1 cellular context compared by ENCODE assay signal in the genomic region with DNA sequence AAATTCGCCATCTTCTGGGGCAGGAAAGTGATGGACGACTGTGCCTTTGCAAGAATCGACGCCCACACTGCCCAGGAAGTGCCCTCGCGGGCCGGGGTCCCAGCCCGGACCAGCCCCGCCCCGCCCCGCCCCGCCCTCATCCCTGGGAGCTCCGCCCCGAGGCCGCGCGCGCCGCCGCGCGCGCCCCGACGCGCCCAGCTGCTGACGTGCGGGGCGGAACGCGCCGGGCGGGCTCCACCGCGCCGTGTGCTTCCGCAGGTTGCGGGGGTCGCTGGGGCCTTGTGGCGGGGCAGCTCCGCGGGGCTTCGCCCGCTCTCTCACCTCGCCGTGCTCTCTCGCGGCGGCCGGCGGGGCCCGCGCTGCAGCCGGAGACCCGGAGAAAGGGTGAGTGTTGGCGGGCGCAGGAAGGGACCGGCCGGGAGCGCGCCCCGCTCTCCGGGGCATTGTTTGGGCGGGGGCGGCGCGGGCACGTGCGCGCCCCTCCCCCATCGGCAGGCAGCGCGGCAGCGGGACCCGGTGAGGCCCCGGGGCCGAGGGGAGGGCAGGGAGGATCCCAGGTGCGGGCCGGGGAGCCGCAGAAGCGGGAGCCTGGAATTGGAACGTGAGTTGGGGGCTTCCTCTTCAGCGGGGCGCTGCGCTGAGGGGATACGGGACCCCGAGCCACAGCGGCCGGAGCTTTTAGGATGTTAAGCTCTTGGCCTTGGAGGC.
A peak's percentile ranks its signal among the peaks of the same experiment; 100 is the strongest.
TF ChIP-seq lines count a peak whose summit lies in the region.

A gene (plus strand): TSS at position 188 of the 708 bp plus-strand sequence. CDS start 17,366 bp downstream, outside the sequence.

TF ChIP-seq in K562, 482 proteins besides CTCF, POLR2A, EP300 and RAD21 (continued from another document and continues in another):
- TF ChIP-seq, protein P1, sequence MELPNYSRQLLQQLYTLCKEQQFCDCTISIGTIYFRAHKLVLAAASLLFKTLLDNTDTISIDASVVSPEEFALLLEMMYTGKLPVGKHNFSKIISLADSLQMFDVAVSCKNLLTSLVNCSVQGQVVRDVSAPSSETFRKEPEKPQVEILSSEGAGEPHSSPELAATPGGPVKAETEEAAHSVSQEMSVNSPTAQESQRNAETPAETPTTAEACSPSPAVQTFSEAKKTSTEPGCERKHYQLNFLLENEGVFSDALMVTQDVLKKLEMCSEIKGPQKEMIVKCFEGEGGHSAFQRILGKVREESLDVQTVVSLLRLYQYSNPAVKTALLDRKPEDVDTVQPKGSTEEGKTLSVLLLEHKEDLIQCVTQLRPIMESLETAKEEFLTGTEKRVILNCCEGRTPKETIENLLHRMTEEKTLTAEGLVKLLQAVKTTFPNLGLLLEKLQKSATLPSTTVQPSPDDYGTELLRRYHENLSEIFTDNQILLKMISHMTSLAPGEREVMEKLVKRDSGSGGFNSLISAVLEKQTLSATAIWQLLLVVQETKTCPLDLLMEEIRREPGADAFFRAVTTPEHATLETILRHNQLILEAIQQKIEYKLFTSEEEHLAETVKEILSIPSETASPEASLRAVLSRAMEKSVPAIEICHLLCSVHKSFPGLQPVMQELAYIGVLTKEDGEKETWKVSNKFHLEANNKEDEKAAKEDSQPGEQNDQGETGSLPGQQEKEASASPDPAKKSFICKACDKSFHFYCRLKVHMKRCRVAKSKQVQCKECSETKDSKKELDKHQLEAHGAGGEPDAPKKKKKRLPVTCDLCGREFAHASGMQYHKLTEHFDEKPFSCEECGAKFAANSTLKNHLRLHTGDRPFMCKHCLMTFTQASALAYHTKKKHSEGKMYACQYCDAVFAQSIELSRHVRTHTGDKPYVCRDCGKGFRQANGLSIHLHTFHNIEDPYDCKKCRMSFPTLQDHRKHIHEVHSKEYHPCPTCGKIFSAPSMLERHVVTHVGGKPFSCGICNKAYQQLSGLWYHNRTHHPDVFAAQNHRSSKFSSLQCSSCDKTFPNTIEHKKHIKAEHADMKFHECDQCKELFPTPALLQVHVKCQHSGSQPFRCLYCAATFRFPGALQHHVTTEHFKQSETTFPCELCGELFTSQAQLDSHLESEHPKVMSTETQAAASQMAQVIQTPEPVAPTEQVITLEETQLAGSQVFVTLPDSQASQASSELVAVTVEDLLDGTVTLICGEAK (IDR thresholded peaks at IDR 0.05): peak; percentile 18; the same call in 1 of the 2 replicates
- TF ChIP-seq, protein P1 (CRISPR knock-in tag; IDR thresholded peaks at IDR 0.05): no peak
- TF ChIP-seq, protein P2, sequence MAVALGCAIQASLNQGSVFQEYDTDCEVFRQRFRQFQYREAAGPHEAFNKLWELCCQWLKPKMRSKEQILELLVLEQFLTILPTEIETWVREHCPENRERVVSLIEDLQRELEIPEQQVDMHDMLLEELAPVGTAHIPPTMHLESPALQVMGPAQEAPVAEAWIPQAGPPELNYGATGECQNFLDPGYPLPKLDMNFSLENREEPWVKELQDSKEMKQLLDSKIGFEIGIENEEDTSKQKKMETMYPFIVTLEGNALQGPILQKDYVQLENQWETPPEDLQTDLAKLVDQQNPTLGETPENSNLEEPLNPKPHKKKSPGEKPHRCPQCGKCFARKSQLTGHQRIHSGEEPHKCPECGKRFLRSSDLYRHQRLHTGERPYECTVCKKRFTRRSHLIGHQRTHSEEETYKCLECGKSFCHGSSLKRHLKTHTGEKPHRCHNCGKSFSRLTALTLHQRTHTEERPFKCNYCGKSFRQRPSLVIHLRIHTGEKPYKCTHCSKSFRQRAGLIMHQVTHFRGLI (CRISPR knock-in tag; IDR thresholded peaks at IDR 0.05): no peak
- TF ChIP-seq CTBP1 (IDR thresholded peaks at IDR 0.05; ENCODE audit: borderline replicate concordance) (peak; percentile 78), ZNF408 (CRISPR knock-in tag; IDR thresholded peaks at IDR 0.05; ENCODE audit: low read depth) (no peak), GABPB2 (CRISPR knock-in tag; conservative IDR thresholded peaks at IDR 0.05) (no peak), HMG20A (CRISPR knock-in tag; conservative IDR thresholded peaks at IDR 0.05) (no peak), PHF8 (IDR thresholded peaks at IDR 0.05; ENCODE audit: borderline replicate concordance, low read length) (peak; percentile 91; the same call in 1 of the 2 replicates), TRIM24 (IDR thresholded peaks at IDR 0.05) (peak in 1 of 2 experiments; percentile 13; a peak in 1 of 4 replicates), ZNF282 (CRISPR knock-in tag; IDR thresholded peaks at IDR 0.05) (no peak), ZNF263 (CRISPR knock-in tag; IDR thresholded peaks at IDR 0.05; ENCODE audit: borderline replicate concordance) (no peak), NR2C2 (CRISPR knock-in tag; IDR thresholded peaks at IDR 0.05) (no peak), NR2C2 (tag; IDR thresholded peaks at IDR 0.05) (peak; percentile 41; the same call in 1 of the 2 replicates), ZNF76 (CRISPR knock-in tag; IDR thresholded peaks at IDR 0.05; ENCODE audit: borderline replicate concordance) (0 out of 2 replicates have a peak, but pooled peaks have one; percentile 15), ZFPM2 (CRISPR knock-in tag; IDR thresholded peaks at IDR 0.05) (no peak), ZNF165 (CRISPR knock-in tag; IDR thresholded peaks at IDR 0.05; ENCODE audit: borderline replicate concordance) (no peak), RBM17 (IDR thresholded peaks at IDR 0.05; ENCODE audit: borderline replicate concordance, low read depth, low read length) (no peak), PHF20 (IDR thresholded peaks at IDR 0.05; ENCODE audit: partially characterized antibody) (no peak), ARHGAP35 (IDR thresholded peaks at IDR 0.05; ENCODE audit: partially characterized antibody) (no peak), PTRF (tag; IDR thresholded peaks at IDR 0.05) (no peak), POLR2AphosphoS5 (IDR thresholded peaks at IDR 0.05; ENCODE audit: control insufficient read depth, insufficient read depth, low read depth, low read length) (peak; percentile 60; the same call in 1 of the 2 replicates), CBFA2T2 (conservative IDR thresholded peaks at IDR 0.05) (no peak), ASH1L (IDR thresholded peaks at IDR 0.05; ENCODE audit: borderline replicate concordance, low read depth, partially characterized antibody) (no peak), RBM22 (IDR thresholded peaks at IDR 0.05; ENCODE audit: low read depth, low read length, poor library complexity, severe bottlenecking) (no peak), SMAD4 (CRISPR knock-in tag; conservative IDR thresholded peaks at IDR 0.05) (peak; percentile 84; the same call in 1 of the 2 replicates)
- TF ChIP-seq, protein P3, sequence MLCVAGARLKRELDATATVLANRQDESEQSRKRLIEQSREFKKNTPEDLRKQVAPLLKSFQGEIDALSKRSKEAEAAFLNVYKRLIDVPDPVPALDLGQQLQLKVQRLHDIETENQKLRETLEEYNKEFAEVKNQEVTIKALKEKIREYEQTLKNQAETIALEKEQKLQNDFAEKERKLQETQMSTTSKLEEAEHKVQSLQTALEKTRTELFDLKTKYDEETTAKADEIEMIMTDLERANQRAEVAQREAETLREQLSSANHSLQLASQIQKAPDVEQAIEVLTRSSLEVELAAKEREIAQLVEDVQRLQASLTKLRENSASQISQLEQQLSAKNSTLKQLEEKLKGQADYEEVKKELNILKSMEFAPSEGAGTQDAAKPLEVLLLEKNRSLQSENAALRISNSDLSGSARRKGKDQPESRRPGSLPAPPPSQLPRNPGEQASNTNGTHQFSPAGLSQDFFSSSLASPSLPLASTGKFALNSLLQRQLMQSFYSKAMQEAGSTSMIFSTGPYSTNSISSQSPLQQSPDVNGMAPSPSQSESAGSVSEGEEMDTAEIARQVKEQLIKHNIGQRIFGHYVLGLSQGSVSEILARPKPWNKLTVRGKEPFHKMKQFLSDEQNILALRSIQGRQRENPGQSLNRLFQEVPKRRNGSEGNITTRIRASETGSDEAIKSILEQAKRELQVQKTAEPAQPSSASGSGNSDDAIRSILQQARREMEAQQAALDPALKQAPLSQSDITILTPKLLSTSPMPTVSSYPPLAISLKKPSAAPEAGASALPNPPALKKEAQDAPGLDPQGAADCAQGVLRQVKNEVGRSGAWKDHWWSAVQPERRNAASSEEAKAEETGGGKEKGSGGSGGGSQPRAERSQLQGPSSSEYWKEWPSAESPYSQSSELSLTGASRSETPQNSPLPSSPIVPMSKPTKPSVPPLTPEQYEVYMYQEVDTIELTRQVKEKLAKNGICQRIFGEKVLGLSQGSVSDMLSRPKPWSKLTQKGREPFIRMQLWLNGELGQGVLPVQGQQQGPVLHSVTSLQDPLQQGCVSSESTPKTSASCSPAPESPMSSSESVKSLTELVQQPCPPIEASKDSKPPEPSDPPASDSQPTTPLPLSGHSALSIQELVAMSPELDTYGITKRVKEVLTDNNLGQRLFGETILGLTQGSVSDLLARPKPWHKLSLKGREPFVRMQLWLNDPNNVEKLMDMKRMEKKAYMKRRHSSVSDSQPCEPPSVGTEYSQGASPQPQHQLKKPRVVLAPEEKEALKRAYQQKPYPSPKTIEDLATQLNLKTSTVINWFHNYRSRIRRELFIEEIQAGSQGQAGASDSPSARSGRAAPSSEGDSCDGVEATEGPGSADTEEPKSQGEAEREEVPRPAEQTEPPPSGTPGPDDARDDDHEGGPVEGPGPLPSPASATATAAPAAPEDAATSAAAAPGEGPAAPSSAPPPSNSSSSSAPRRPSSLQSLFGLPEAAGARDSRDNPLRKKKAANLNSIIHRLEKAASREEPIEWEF (CRISPR knock-in tag; IDR thresholded peaks at IDR 0.05): peak; percentile 62; the same call in 1 of the 2 replicates
- TF ChIP-seq, protein P4, sequence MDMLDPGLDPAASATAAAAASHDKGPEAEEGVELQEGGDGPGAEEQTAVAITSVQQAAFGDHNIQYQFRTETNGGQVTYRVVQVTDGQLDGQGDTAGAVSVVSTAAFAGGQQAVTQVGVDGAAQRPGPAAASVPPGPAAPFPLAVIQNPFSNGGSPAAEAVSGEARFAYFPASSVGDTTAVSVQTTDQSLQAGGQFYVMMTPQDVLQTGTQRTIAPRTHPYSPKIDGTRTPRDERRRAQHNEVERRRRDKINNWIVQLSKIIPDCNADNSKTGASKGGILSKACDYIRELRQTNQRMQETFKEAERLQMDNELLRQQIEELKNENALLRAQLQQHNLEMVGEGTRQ (CRISPR knock-in tag; IDR thresholded peaks at IDR 0.05): no peak; the same call in 1 of the 2 replicates
- TF ChIP-seq, protein P5, sequence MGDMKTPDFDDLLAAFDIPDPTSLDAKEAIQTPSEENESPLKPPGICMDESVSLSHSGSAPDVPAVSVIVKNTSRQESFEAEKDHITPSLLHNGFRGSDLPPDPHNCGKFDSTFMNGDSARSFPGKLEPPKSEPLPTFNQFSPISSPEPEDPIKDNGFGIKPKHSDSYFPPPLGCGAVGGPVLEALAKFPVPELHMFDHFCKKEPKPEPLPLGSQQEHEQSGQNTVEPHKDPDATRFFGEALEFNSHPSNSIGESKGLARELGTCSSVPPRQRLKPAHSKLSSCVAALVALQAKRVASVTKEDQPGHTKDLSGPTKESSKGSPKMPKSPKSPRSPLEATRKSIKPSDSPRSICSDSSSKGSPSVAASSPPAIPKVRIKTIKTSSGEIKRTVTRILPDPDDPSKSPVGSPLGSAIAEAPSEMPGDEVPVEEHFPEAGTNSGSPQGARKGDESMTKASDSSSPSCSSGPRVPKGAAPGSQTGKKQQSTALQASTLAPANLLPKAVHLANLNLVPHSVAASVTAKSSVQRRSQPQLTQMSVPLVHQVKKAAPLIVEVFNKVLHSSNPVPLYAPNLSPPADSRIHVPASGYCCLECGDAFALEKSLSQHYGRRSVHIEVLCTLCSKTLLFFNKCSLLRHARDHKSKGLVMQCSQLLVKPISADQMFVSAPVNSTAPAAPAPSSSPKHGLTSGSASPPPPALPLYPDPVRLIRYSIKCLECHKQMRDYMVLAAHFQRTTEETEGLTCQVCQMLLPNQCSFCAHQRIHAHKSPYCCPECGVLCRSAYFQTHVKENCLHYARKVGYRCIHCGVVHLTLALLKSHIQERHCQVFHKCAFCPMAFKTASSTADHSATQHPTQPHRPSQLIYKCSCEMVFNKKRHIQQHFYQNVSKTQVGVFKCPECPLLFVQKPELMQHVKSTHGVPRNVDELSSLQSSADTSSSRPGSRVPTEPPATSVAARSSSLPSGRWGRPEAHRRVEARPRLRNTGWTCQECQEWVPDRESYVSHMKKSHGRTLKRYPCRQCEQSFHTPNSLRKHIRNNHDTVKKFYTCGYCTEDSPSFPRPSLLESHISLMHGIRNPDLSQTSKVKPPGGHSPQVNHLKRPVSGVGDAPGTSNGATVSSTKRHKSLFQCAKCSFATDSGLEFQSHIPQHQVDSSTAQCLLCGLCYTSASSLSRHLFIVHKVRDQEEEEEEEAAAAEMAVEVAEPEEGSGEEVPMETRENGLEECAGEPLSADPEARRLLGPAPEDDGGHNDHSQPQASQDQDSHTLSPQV (IDR thresholded peaks at IDR 0.05): no peak
- TF ChIP-seq, protein P6, sequence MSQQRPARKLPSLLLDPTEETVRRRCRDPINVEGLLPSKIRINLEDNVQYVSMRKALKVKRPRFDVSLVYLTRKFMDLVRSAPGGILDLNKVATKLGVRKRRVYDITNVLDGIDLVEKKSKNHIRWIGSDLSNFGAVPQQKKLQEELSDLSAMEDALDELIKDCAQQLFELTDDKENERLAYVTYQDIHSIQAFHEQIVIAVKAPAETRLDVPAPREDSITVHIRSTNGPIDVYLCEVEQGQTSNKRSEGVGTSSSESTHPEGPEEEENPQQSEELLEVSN (IDR thresholded peaks at IDR 0.05; ENCODE audit: borderline replicate concordance in 1 of 2, extremely low read depth in 1 of 2, insufficient read depth in 1 of 2, insufficient read length in 1 of 2, low read depth in 1 of 2, low read length in 1 of 2, poor library complexity in 1 of 2, severe bottlenecking in 1 of 2): peak; percentile 43 to 76
- TF ChIP-seq, protein P7, sequence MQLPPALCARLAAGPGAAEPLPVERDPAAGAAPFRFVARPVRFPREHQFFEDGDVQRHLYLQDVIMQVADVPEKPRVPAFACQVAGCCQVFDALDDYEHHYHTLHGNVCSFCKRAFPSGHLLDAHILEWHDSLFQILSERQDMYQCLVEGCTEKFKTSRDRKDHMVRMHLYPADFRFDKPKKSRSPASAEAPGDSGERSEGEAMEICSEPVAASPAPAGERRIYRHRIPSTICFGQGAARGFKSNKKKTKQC (CRISPR knock-in tag; IDR thresholded peaks at IDR 0.05): peak; percentile 57; the same call in 1 of the 2 replicates
